Comparison of ENCODE assay signal across 9 cellular contexts in genomic region chr10:6014241-6014761, GRCh38. TPM values are rescaled to one million over a fixed set of nuclear protein-coding genes. Genes with fewer than 3 reads are reported as not detected.
A peak's percentile ranks its signal among the peaks of the same experiment; 100 is the strongest.
DNase-seq lines count a peak whose midpoint lies in the region; ATAC-seq and TF ChIP-seq lines count a peak whose summit lies in the region.
"Had no signal": no experiment of that assay in that cellular context is flagged by ENCODE, and none has a peak within 500 bp of the region (broad histone marks: within the 10 kb centered on the region; RNA-seq: fewer than 3 reads in every experiment).

No MANE protein-coding gene starts in this region.

- CTCF ChIA-PET in HEK293 (lab: Yijun Ruan, JAX) = interaction anchor here (0.5 to 3.6 kb wide), 24 partner anchors 10 to 1780 kb away, joined by 3 to 35 read pairs (median 3); no protein-coding TSS in a partner anchor

- H3K9ac ChIP-seq in OCI-LY1 (ENCODE audit: low read length) = peak overlapping the region; percentile 3; the same call in 1 of the 2 replicates

- H3K27ac ChIP-seq in HEK293 (ENCODE audit: extremely low read depth, low read depth, low read length) (no peak overlapping the region), OCI-LY1 (ENCODE audit: low read depth, low read length, poor library complexity, severe bottlenecking) (peak overlapping the region; percentile 53)

- no peaks in the 10 kb centered on the region for H3K36me3 Mint-ChIP-seq in progenitor cell of endocrine pancreas (ENCODE audit: insufficient read depth)

- no peaks in the 10 kb centered on the region for H3F3A ChIP-seq in OCI-LY1 (ENCODE audit: insufficient read depth, low read length)

- no peak for ATAC-seq in HG02763 (IDR thresholded peaks at IDR 0.05; ENCODE audit: unreplicated experiment)
- no peak for ATAC-seq in GM18498 (IDR thresholded peaks at IDR 0.05; ENCODE audit: unreplicated experiment)

- H3K4me2 ChIP-seq in OCI-LY1 (ENCODE audit: low read length) = peak overlapping the region; percentile 12; the same call in 1 of the 2 replicates

- H3K9me2 ChIP-seq in OCI-LY1 (ENCODE audit: low read depth, low read length) = no peaks in the 10 kb centered on the region

- H2AFZ ChIP-seq in OCI-LY1 (ENCODE audit: low read length) = no peak overlapping the region

- H4K20me1 ChIP-seq in OCI-LY1 (ENCODE audit: insufficient read depth, low read length) = no peaks in the 10 kb centered on the region

- peaks cover 3% of the 10 kb centered on the region for H3K27me3 Mint-ChIP-seq in progenitor cell of endocrine pancreas
- H3K27me3 Mint-ChIP-seq: dendritic cell treated with granulocyte-macrophage colony-stimulating factor and Interleukin-4, amounts not matched to agents 40 ng/mL and 50 ng/mL, for 4 days had no signal

- H3K9me3 ChIP-seq in HEK293 (ENCODE audit: control insufficient read depth, insufficient read depth, low read depth, low read length) (no peaks in the 10 kb centered on the region), OCI-LY1 (ENCODE audit: low read length) (no peaks in the 10 kb centered on the region)

- H3K9me3 Mint-ChIP-seq in progenitor cell of endocrine pancreas (ENCODE audit: low read depth) = peaks cover 7% of the 10 kb centered on the region

- H3K79me2 ChIP-seq in OCI-LY1 (ENCODE audit: insufficient read depth, low read length) = no peaks in the 10 kb centered on the region

- DNase-seq in ELF-1 (ENCODE audit: low read depth, low spot score) (peak; percentile 47), glomerular visceral epithelial cell (ENCODE audit: extremely low spot score) (peak; percentile 48), progenitor cell of endocrine pancreas (ENCODE audit: low spot score, unreplicated experiment) (no peak)
- peak; percentile 52 for DNase-seq in activated naive CD4-positive, alpha-beta T cell treated with Interleukin-2 at 50 U/mL for 16 hours

- no peak overlapping the region for H3K4me3 Mint-ChIP-seq in progenitor cell of endocrine pancreas (ENCODE audit: low read depth)
- H3K4me3 Mint-ChIP-seq: dendritic cell treated with granulocyte-macrophage colony-stimulating factor and Interleukin-4, amounts not matched to agents 40 ng/mL and 50 ng/mL, for 4 days had no signal

- H3K27ac Mint-ChIP-seq in progenitor cell of endocrine pancreas = no peak overlapping the region
- H3K27ac Mint-ChIP-seq: dendritic cell treated with granulocyte-macrophage colony-stimulating factor and Interleukin-4, amounts not matched to agents 40 ng/mL and 50 ng/mL, for 4 days had no signal

- H3K4me1 ChIP-seq in HEK293 (ENCODE audit: control insufficient read depth, insufficient read depth, low read length) (no peaks in the 10 kb centered on the region), OCI-LY1 (ENCODE audit: insufficient read depth, low read length, severe bottlenecking) (peaks cover 15% of the 10 kb centered on the region)

- peaks cover 2% of the 10 kb centered on the region for H3K4me1 Mint-ChIP-seq in progenitor cell of endocrine pancreas (ENCODE audit: low read depth)

- H3K27me3 ChIP-seq in OCI-LY1 (ENCODE audit: insufficient read depth, low read length) = no peaks in the 10 kb centered on the region

- H3K36me3 ChIP-seq in HEK293 (ENCODE audit: control insufficient read depth in 2 of 2, insufficient read depth in 1 of 2, low read length in 2 of 2) (no peaks in the 10 kb centered on the region), OCI-LY1 (ENCODE audit: insufficient read depth, low read length) (peaks cover 29% of the 10 kb centered on the region)

- TF ChIP-seq CTCF in HEK293 (tag by site-specific recombination; IDR thresholded peaks at IDR 0.05) (no peak), OCI-LY1 (IDR thresholded peaks at IDR 0.05; ENCODE audit: low read length) (peak; percentile 83), progenitor cell of endocrine pancreas (IDR thresholded peaks at IDR 0.05; ENCODE audit: unreplicated experiment) (peak; percentile 67)

- H3K4me3 ChIP-seq in HEK293 (ENCODE audit: low read depth, low read length) (no peak overlapping the region), OCI-LY1 (ENCODE audit: low read depth, low read length, poor library complexity, severe bottlenecking) (no peak overlapping the region)

- POLR2A ChIA-PET in HEK293 (lab: Yijun Ruan, JAX) = no interaction called here

TF ChIP-seq in HEK293, 187 proteins besides CTCF, POLR2A, EP300 and RAD21:
- TF ChIP-seq ZBTB1 (tag by site-specific recombination; IDR thresholded peaks at IDR 0.05) (no peak), ZNF654 (tag by site-specific recombination; IDR thresholded peaks at IDR 0.05; ENCODE audit: low read depth) (peak; percentile 36)

RNA-seq across cellular contexts. Expression of gene IL15RA, which starts 37.0 kb away (rescaled TPM):
- total RNA-seq in progenitor cell of endocrine pancreas = 0.48 and 1.5 TPM in 2 replicates

RNA-seq across cellular contexts. Expression of gene IL2RA, which starts 47.9 kb away (rescaled TPM):
- not detected in 2 replicates for total RNA-seq in progenitor cell of endocrine pancreas
